In the genomic region with DNA sequence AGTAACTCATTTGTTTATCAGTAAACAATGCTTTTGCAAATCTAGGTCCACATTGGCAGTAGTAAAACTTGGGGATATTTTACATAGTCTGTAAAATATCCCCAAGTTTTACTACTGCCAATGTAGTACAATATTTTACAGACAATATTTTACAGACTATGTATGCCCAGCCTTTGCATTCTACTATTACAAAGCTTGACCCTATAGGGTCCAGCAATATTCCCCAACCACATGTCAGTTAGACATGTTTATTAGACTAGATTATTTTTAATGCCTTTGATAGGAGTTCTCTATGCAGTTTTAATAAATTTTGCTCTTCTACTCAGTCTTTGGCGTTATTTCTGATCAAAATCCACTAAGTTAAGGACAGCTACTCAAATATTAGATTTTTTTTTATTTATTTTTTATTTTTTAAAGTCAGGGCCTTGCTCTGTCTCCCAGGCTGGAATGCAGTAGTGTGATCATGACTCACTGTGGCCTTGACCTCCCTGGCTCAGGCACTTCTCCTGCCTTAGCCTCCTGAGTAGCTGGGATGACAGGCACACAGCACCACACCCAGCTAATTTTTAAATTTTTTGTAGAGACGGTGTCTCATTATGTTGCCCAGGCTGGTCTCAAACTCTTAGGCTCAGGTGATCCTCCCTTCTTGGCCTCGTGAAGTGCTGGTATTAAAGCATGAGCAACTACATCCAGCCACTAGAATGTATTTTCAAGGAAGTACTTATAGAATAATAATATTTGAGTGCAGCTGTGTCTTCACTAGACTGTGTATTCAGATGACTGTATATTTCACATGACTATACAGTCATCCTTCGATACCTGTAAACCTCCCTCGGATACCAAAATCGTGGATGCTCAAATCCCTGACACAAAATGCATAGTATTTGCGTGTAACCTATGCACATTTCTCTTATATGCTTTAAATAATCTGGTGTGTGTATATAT, we compare ENCODE assay signal across 11 cellular contexts. TPM values are rescaled to one million over a fixed set of nuclear protein-coding genes. Genes with fewer than 3 reads are reported as not detected.
DNase-seq lines count a peak whose midpoint lies in the region; ATAC-seq and TF ChIP-seq lines count a peak whose summit lies in the region.
"Had no signal": no experiment of that assay in that cellular context is flagged by ENCODE, and none has a peak within 500 bp of the region (broad histone marks: within the 10 kb centered on the region; RNA-seq: fewer than 3 reads in every experiment).

No MANE protein-coding gene starts in this region.

- TF ChIP-seq POLR2A in sigmoid colon (IDR thresholded peaks at IDR 0.05) = no peak

- 72 to 77% methylated on average over 7 of the region's 7 CpGs for WGBS in GM23248 (ENCODE audit: low coverage in 1 of 2, low lambda C conversion rate in 2 of 2, missing lambda C conversion rate in 2 of 2), 2 experiments
- 92 to 93% methylated on average over 7 of the region's 7 CpGs for WGBS in sigmoid colon, 2 donors

- no peak overlapping the region for H3K4me3 ChIP-seq in GM23248
- no peak overlapping the region for H3K4me3 ChIP-seq in sigmoid colon

- no peaks in the 10 kb centered on the region for H3K27me3 ChIP-seq in GM23248 (replicated peaks; ENCODE audit: insufficient read depth)
- no peaks in the 10 kb centered on the region for H3K27me3 ChIP-seq in sigmoid colon

- TF ChIP-seq CTCF in sigmoid colon (IDR thresholded peaks at IDR 0.05) (no peak), GM13976 (IDR thresholded peaks at IDR 0.05; ENCODE audit: borderline replicate concordance, control extremely low read depth, extremely low read depth, insufficient read depth, missing control alignments) (no peak)

- H3K9me2 ChIP-seq in GM23248 (ENCODE audit: insufficient read depth) = no peaks in the 10 kb centered on the region

- no peak for ATAC-seq in activated CD4-positive, CD25-positive, alpha-beta regulatory T cell treated with anti-CD3 and anti-CD28 coated beads, Interleukin-2, amount 50 U/mL, for 24 hours
- ATAC-seq: activated naive CD4-positive, alpha-beta T cell treated with anti-CD3 and anti-CD28 coated beads, Interleukin-2, amount 50 U/mL, for 72 hours had no signal

- H3K4me2 ChIP-seq in GM23248 (ENCODE audit: unreplicated experiment) = peak overlapping the region; percentile 46

- H3K27ac ChIP-seq in GM23248 (peak overlapping the region; percentile 87), sigmoid colon (peak overlapping the region in 3 of 4 donors; percentile 55 to 71 (median 69))

- peaks cover 31% of the 10 kb centered on the region for H3F3A ChIP-seq in GM23248 (ENCODE audit: insufficient read depth)

- no peak overlapping the region for H2AFZ ChIP-seq in GM23248

- intact Hi-C loops in sigmoid colon (cut with DNase I) = no loop called here

- no peaks in the 10 kb centered on the region for H4K20me1 ChIP-seq in GM23248 (ENCODE audit: insufficient read depth)

- TF ChIP-seq EP300 in sigmoid colon (IDR thresholded peaks at IDR 0.05) = no peak

- peak overlapping the region; percentile 61 for H3K9ac ChIP-seq in GM23248

- H3K36me3 ChIP-seq in GM23248 (ENCODE audit: low read depth) (peaks cover 35% of the 10 kb centered on the region), sigmoid colon (peaks cover 0 to 33% (median 4%) of the 10 kb centered on the region in 4 donors)

- H3K79me2 ChIP-seq in GM23248 (ENCODE audit: insufficient read depth) = peaks cover 92% of the 10 kb centered on the region

- in situ Hi-C loops in GM23248 (cut with MboI) (no loop called here), GM13976 (cut with MboI; ENCODE audit: low sequenced_read_pairs, unreplicated experiment) (loop anchor here (25.0 kb wide), 1 partner anchor 607 kb away; no protein-coding TSS in a partner anchor)

- H3K9me3 ChIP-seq in GM23248 (ENCODE audit: low read depth) (no peaks in the 10 kb centered on the region), sigmoid colon (no peaks in the 10 kb centered on the region)

- H3K4me1 ChIP-seq in GM23248 (ENCODE audit: insufficient read depth) (peaks cover 42% of the 10 kb centered on the region), sigmoid colon (peaks cover 0 to 34% (median 15%) of the 10 kb centered on the region in 4 donors)

- DNase-seq in GM23248 (peak; percentile 87), amniotic epithelial cell (ENCODE audit: low read depth) (peak; percentile 80), glomerular visceral epithelial cell (ENCODE audit: extremely low spot score) (peak; percentile 79), sigmoid colon (peak; percentile 84), GM13976 (ENCODE audit: low spot score) (no peak), NCI-H1694 (lab: John Stamatoyannopoulos, UW) (no peak), inferior parietal cortex (ENCODE audit: extremely low spot score) (no peak)
- DNase-seq: DMS153; stimulated activated CD4-positive, alpha-beta T cell treated with anti-CD3 and anti-CD28 coated beads, Interleukin-15, amount 100 ng/mL, for 24 hours had no signal

RNA-seq across cellular contexts. Expression of gene MIER1, which starts 19.8 kb away (rescaled TPM):
- total RNA-seq in GM23248 (2014; rRNA removed; shearing (Covaris generic)) = 34.8 and 38.1 TPM in 2 replicates
- 36.8 and 37.8 TPM in 2 replicates for polyA plus RNA-seq in GM23248 (2016; fragmentation: Nextera tagmentation; extraction: Ambion mirVana)
- 10 to 100 TPM; 49.0 to 65.6 (median 58.4) TPM for total RNA-seq in sigmoid colon
- 10 to 100 TPM; 21.1 to 53.2 (median 30.0) TPM for polyA plus RNA-seq in sigmoid colon

RNA-seq across cellular contexts. Expression of gene DNAI4, which starts 19.9 kb away (rescaled TPM):
- 7.3 and 9.9 TPM in 2 replicates for total RNA-seq in GM23248 (2014; rRNA removed; shearing (Covaris generic))
- polyA plus RNA-seq in GM23248 (2016; fragmentation: Nextera tagmentation; extraction: Ambion mirVana) (3.2 and 4.2 TPM in 2 replicates), sigmoid colon (10 to 100 TPM in 1 of 3 donors, 1 to 10 TPM in 2; 3.0 to 16.0 (median 8.4) TPM)
- total RNA-seq in sigmoid colon = 10 to 100 TPM in 2 of 4 donors, 1 to 10 TPM in 2; 5.6 to 16.1 (median 9.5) TPM

Comparison
In these comparisons a context has a peak if more than half of its experiments do, and no peak if none do; other contexts are left out.
1. DNase-seq: peak in GM23248 (single experiment), amniotic epithelial cell (single experiment), glomerular visceral epithelial cell (single experiment) and sigmoid colon (single experiment); none in GM13976 (single experiment), NCI-H1694 (single experiment) and inferior parietal cortex (single experiment).